Comparison of ENCODE assay signal across 8 cellular contexts in the genomic region with DNA sequence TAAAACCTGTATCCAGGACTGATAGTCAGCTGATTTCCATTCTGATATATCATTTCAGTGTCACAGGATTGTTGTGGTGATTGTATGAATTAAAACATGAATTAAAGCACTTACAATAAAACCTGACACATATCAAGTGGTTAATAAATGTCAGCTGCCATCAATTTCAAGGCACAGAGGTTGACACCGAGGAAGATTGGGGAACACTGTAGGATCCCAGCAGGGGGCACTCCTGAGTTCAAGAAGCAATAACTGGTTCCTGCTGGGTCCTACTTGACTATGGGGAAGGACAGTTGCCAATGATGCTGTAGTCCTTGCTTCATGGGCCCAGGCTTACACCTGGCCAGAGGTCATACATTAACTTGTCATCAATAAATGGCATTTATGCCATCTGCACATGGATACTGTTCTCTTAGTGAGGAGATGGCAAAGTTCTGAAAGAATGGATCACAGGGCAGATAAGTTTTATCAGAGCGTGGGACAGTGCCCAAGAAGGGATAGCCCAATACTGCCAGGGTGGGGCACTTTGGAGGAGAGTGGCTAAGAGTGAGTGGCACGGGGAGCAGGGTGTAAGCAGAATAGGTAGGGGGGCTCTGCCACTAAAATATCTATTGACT. TPM values are rescaled to one million over a fixed set of nuclear protein-coding genes. Genes with fewer than 3 reads are reported as not detected.
DNase-seq lines count a peak whose midpoint lies in the region; ATAC-seq and TF ChIP-seq lines count a peak whose summit lies in the region.

No MANE protein-coding gene starts in this region.

- no peaks in the 10 kb centered on the region for H4K20me1 ChIP-seq in IMR-90 (ENCODE audit: insufficient read depth, low read length)

- DNase-seq in activated CD4-positive, alpha-beta T cell treated with anti-CD3 and anti-CD28 coated beads for 48 hours = peak; percentile 48
- no peak for DNase-seq in activated CD4-positive, alpha-beta T cell treated with anti-CD3 and anti-CD28 coated beads, Interleukin-2, amount 50 U/mL, for 4 hours
- DNase-seq in IMR-90 = no peak
- peak; percentile 34 for DNase-seq in activated CD8-positive, alpha-beta T cell treated with anti-CD3 and anti-CD28 coated beads for 36 hours
- DNase-seq in left lobe of liver (ENCODE audit: low spot score) = peak; percentile 63
- no peak for DNase-seq in HPDE6-E6E7 (ENCODE audit: extremely low spot score)

- H4K8ac ChIP-seq in IMR-90 (ENCODE audit: low read depth in 2 of 2, low read length in 2 of 2) = no peak overlapping the region

- no peak overlapping the region for H2BK120ac ChIP-seq in IMR-90 (ENCODE audit: low read depth, low read length)

- no peaks in the 10 kb centered on the region for H3K36me3 Mint-ChIP-seq in activated CD8-positive, alpha-beta T cell treated with anti-CD3 and anti-CD28 coated beads for 36 hours (ENCODE audit: low read depth)

- H3K4me1 ChIP-seq in IMR-90 (ENCODE audit: control insufficient read depth, insufficient read depth, low read length) = peaks cover 2% of the 10 kb centered on the region

- no peaks in the 10 kb centered on the region for H3K36me3 ChIP-seq in IMR-90 (ENCODE audit: control insufficient read depth, insufficient read depth, low read length)

- 0 out of 2 replicates have a peak, but pooled peaks have one; percentile 8 for TF ChIP-seq CTCF in IMR-90 (conservative IDR thresholded peaks at IDR 0.05; ENCODE audit: low read depth, low read length)
- no peak for TF ChIP-seq CTCF in activated CD8-positive, alpha-beta T cell treated with anti-CD3 and anti-CD28 coated beads for 36 hours (IDR thresholded peaks at IDR 0.05)

- H3K79me1 ChIP-seq in IMR-90 (ENCODE audit: low read depth in 1 of 2, low read length in 2 of 2) = no peaks in the 10 kb centered on the region

- H4K5ac ChIP-seq in IMR-90 (ENCODE audit: low read depth, low read length) = no peak overlapping the region

- no peaks in the 10 kb centered on the region for H3K9me1 ChIP-seq in IMR-90 (ENCODE audit: insufficient read depth, low read length)

- dilution Hi-C loops in IMR-90 (cut with HindIII; ENCODE audit: low sequenced_read_pairs, unreplicated experiment) = no loop called here

- no peaks in the 10 kb centered on the region for H3K9me3 ChIP-seq in IMR-90 (ENCODE audit: control insufficient read depth, insufficient read depth, low read length)

- no peak overlapping the region for H3K4me2 ChIP-seq in IMR-90 (ENCODE audit: low read depth, low read length)

- no peak overlapping the region for H2BK5ac ChIP-seq in IMR-90 (ENCODE audit: low read depth, low read length, poor library complexity, severe bottlenecking)

- no peak overlapping the region for H3K9ac ChIP-seq in IMR-90 (ENCODE audit: low read depth, low read length)

- no peak overlapping the region for H3K4me3 ChIP-seq in IMR-90 (ENCODE audit: insufficient read depth, low read depth, low read length)

- no peak overlapping the region for H3K27ac Mint-ChIP-seq in activated CD8-positive, alpha-beta T cell treated with anti-CD3 and anti-CD28 coated beads for 36 hours

- H3K4ac ChIP-seq in IMR-90 (ENCODE audit: low read depth, low read length) = no peak overlapping the region

- H3K18ac ChIP-seq in IMR-90 (ENCODE audit: low read depth, low read length) = no peak overlapping the region

- no peak overlapping the region for H3K23ac ChIP-seq in IMR-90 (ENCODE audit: low read depth, low read length)

- H2BK15ac ChIP-seq in IMR-90 (ENCODE audit: low read depth, low read length) = no peak overlapping the region

- H2AK9ac ChIP-seq in IMR-90 (replicated peaks; ENCODE audit: low read depth, low read length, poor library complexity) = no peak overlapping the region

- no peak overlapping the region for H2AK5ac ChIP-seq in IMR-90 (ENCODE audit: low read depth, low read length)

- in situ Hi-C loops in IMR-90 (cut with MboI; ENCODE audit: low sequenced_read_pairs) = no loop called here

- H3K27me3 Mint-ChIP-seq in activated CD8-positive, alpha-beta T cell treated with anti-CD3 and anti-CD28 coated beads for 36 hours = no peaks in the 10 kb centered on the region

- H4K91ac ChIP-seq in IMR-90 (ENCODE audit: insufficient read depth, low read depth, low read length) = no peak overlapping the region

- no peak overlapping the region for H3K56ac ChIP-seq in IMR-90 (ENCODE audit: extremely low read depth, insufficient read depth, low read length)

- H3K27me3 ChIP-seq in IMR-90 (ENCODE audit: control insufficient read depth, insufficient read depth, low read length) = peaks cover 5% of the 10 kb centered on the region

- CTCF ChIA-PET in IMR-90 (lab: Yijun Ruan, JAX) = interaction anchor here (1.0 to 1.3 kb wide), 4 partner anchors 10 to 39 kb away, joined by 3 to 6 read pairs (median 3); no protein-coding TSS in a partner anchor
- CTCF ChIA-PET in activated CD8-positive, alpha-beta T cell treated with anti-CD3 and anti-CD28 coated beads for 36 hours (lab: Charles Lee) = interaction anchor here (1.5 kb wide), 1 partner anchor 358 kb away, joined by 4 read pairs; no protein-coding TSS in a partner anchor

- intact Hi-C loops in IMR-90 (cut with micrococcal nuclease) = no loop called here
- intact Hi-C loops in activated CD8-positive, alpha-beta T cell treated with anti-CD3 and anti-CD28 coated beads for 36 hours (cut with micrococcal nuclease) = no loop called here

- WGBS in IMR-90 (ENCODE audit: extremely low coverage in 2 of 2, insufficient read length in 1 of 2), 2 experiments = 83% methylated on average over 1 of the region's 3 CpGs; no CpG with 5 or more reads in 1 of the 2 experiments

- no peak overlapping the region for H2BK20ac ChIP-seq in IMR-90 (ENCODE audit: low read depth, low read length)

- H3K4me3 Mint-ChIP-seq in activated CD8-positive, alpha-beta T cell treated with anti-CD3 and anti-CD28 coated beads for 36 hours = no peak overlapping the region

- no peak overlapping the region for H2AFZ ChIP-seq in IMR-90 (replicated peaks; ENCODE audit: low read length, poor library complexity)

- BruUV-seq in IMR-90 (replicated peaks; lab: Mats Ljungman, UMichigan) = no TSS peak

- H3K4me1 Mint-ChIP-seq in activated CD8-positive, alpha-beta T cell treated with anti-CD3 and anti-CD28 coated beads for 36 hours (ENCODE audit: low read depth) = no peaks in the 10 kb centered on the region

- no peaks in the 10 kb centered on the region for H3K9me3 Mint-ChIP-seq in activated CD8-positive, alpha-beta T cell treated with anti-CD3 and anti-CD28 coated beads for 36 hours

- no peak for ATAC-seq in IMR-90 (ENCODE audit: low read depth)
- ATAC-seq in activated CD8-positive, alpha-beta T cell treated with anti-CD3 and anti-CD28 coated beads for 36 hours = peak; percentile 34
- ATAC-seq in left lobe of liver = peak; percentile 92
- ATAC-seq in GM19397 (IDR thresholded peaks at IDR 0.05; ENCODE audit: unreplicated experiment) = no peak
- no peak for ATAC-seq in HG03571 (IDR thresholded peaks at IDR 0.05; ENCODE audit: unreplicated experiment)

- TF ChIP-seq POLR2A in IMR-90 (IDR thresholded peaks at IDR 0.05; ENCODE audit: low read depth, low read length) = no peak

- POLR2A ChIA-PET in IMR-90 (lab: Charles Lee; ENCODE audit: unreplicated experiment) = no interaction called here
- POLR2A ChIA-PET in activated CD8-positive, alpha-beta T cell treated with anti-CD3 and anti-CD28 coated beads for 36 hours (lab: Charles Lee) = no interaction called here

- no peak for TF ChIP-seq RAD21 in IMR-90 (IDR thresholded peaks at IDR 0.05; ENCODE audit: low read length)

- H3K27ac ChIP-seq in IMR-90 (ENCODE audit: insufficient read depth, low read length) = no peak overlapping the region

- H3K14ac ChIP-seq in IMR-90 (replicated peaks; ENCODE audit: low read depth, low read length) = no peak overlapping the region

TF ChIP-seq in IMR-90, 13 proteins besides CTCF, POLR2A, EP300 and RAD21:
- TF ChIP-seq SMC3 (IDR thresholded peaks at IDR 0.05; ENCODE audit: low read depth, low read length) = no peak
- no peak for TF ChIP-seq USF2 (IDR thresholded peaks at IDR 0.05; ENCODE audit: low read depth, low read length)
- no peak for TF ChIP-seq RFX5 (IDR thresholded peaks at IDR 0.05; ENCODE audit: low read depth, low read length)
- TF ChIP-seq MXI1 (IDR thresholded peaks at IDR 0.05; ENCODE audit: borderline replicate concordance, low read depth, low read length) = no peak
- TF ChIP-seq CHD1 (IDR thresholded peaks at IDR 0.05; ENCODE audit: low read depth, low read length) = no peak
- no peak for TF ChIP-seq ELK1 (IDR thresholded peaks at IDR 0.05; ENCODE audit: borderline replicate concordance, low read depth, low read length)
- no peak for TF ChIP-seq CEBPB (IDR thresholded peaks at IDR 0.05; ENCODE audit: low read depth, low read length)
- no peak for TF ChIP-seq MAFK (IDR thresholded peaks at IDR 0.05; ENCODE audit: low read depth, low read length)
- TF ChIP-seq BHLHE40 (IDR thresholded peaks at IDR 0.05; ENCODE audit: low read depth, low read length) = no peak
- no peak for TF ChIP-seq RCOR1 (IDR thresholded peaks at IDR 0.05; ENCODE audit: insufficient replicate concordance, low read length)

RNA-seq across cellular contexts. Expression of gene FZD1, which starts 24.1 kb away (rescaled TPM):
- total RNA-seq in IMR-90 (2012; rRNA removed) (3.6 and 4.4 TPM in 2 replicates), left lobe of liver (2.0 TPM)
- polyA plus RNA-seq in IMR-90 (2012; rRNA removed) = 6.5 and 6.8 TPM in 2 replicates
- 3.0 and 9.1 TPM in 2 replicates for polyA plus RNA-seq in IMR-90 (2012; cell fraction: cytosol; rRNA removed)
- polyA plus RNA-seq in IMR-90 (2012; cell fraction: nucleus; rRNA removed; ENCODE audit: low replicate concordance) = 1.8 and 3.0 TPM in 2 replicates
- total RNA-seq in activated CD8-positive, alpha-beta T cell treated with anti-CD3 and anti-CD28 coated beads for 36 hours = under 1 TPM; 0.16 to 0.20 TPM

Comparison
In these comparisons a context has a peak if more than half of its experiments do, and no peak if none do; other contexts are left out.
1. DNase-seq: peak in activated CD4-positive, alpha-beta T cell treated with anti-CD3 and anti-CD28 coated beads for 48 hours (single experiment), activated CD8-positive, alpha-beta T cell treated with anti-CD3 and anti-CD28 coated beads for 36 hours (single experiment) and left lobe of liver (single experiment); none in activated CD4-positive, alpha-beta T cell treated with anti-CD3 and anti-CD28 coated beads, Interleukin-2, amount 50 U/mL, for 4 hours (0 of 2), IMR-90 (single experiment) and HPDE6-E6E7 (single experiment).
2. ATAC-seq: peak in activated CD8-positive, alpha-beta T cell treated with anti-CD3 and anti-CD28 coated beads for 36 hours (single experiment) and left lobe of liver (single experiment); none in IMR-90 (single experiment), GM19397 (single experiment) and HG03571 (single experiment).